ENCODE assay signal across 1 cellular context in genomic region chr2:109613922-109614714, GRCh38.
TF ChIP-seq lines count a peak whose summit lies in the region.

Gene SEPTIN10, minus strand, starts transcription at chr2:109613966. Its CDS starts 139 bp downstream, at chr2:109613827.
Gene SOWAHC, plus strand, starts transcription at chr2:109614364. Its CDS starts 126 bp downstream, at chr2:109614490.

TF ChIP-seq in HEK293, 187 proteins besides CTCF, POLR2A, EP300 and RAD21 (continued from another document):
- TF ChIP-seq ZNF488 (tag by site-specific recombination; IDR thresholded peaks at IDR 0.05) (no peak), ZNF510 (tag by site-specific recombination; IDR thresholded peaks at IDR 0.05; ENCODE audit: insufficient replicate concordance) (no peak), ZBTB10 (tag by site-specific recombination; IDR thresholded peaks at IDR 0.05) (0 out of 2 replicates have a peak, but pooled peaks have one; percentile 28), ZNF19 (tag by site-specific recombination; IDR thresholded peaks at IDR 0.05; ENCODE audit: low read depth) (no peak), ZNF184 (tag by site-specific recombination; IDR thresholded peaks at IDR 0.05) (no peak), SCRT2 (tag by site-specific recombination; IDR thresholded peaks at IDR 0.05) (no peak), ZBTB49 (tag by site-specific recombination; IDR thresholded peaks at IDR 0.05; ENCODE audit: low read depth) (no peak), ZNF174 (tag by site-specific recombination; IDR thresholded peaks at IDR 0.05) (no peak), ZNF626 (tag by site-specific recombination; IDR thresholded peaks at IDR 0.05) (no peak), KLF1 (tag by site-specific recombination; IDR thresholded peaks at IDR 0.05) (peak; percentile 97), ZFP41 (tag by site-specific recombination; IDR thresholded peaks at IDR 0.05; ENCODE audit: borderline replicate concordance) (no peak), ZNF785 (tag by site-specific recombination; IDR thresholded peaks at IDR 0.05) (no peak), ZNF140 (tag by site-specific recombination; IDR thresholded peaks at IDR 0.05) (no peak), SP3 (tag by site-specific recombination; IDR thresholded peaks at IDR 0.05) (peak; percentile 99)
